ENCODE assay signal across 1 cellular context in the genomic region with DNA sequence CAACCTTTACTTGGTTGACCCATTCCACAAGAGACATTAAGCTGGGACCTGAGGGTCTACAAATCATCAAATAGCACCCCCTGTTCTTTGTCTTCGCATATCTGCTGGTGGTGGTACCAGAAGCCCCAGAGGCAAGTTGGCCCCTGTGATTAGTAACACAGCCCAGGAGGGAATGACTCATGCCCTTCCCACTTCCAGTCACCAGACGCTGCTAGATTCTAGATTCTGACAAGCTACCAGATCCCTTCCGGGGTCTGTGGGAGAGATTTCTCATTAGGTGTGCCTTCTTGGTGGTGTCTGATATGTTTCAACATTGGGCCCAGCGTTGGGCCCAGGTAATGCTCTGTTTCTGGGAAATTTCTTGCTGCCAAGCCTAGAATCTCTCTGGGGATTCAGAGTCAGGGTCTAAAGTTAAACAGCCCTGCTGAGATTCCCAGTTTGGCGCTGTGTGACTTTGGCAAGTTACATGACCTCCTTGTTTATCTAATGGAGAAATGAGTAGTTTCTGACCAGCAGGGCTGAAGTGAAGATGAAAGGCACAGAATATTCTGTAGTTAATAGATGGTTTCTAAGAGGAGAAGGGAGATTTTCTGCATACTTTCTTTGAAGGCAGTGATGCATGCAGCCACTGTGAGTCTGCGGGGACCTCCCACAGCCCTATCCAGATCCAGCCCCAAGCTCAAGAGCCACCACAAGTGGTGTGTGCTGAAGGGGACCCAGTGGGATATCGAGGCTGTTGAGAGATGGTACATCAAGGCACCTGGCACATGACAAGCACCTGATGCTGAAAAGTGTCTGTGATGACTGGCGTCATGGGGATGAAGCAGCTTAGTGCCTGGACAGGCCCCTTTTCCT.
TF ChIP-seq lines count a peak whose summit lies in the region.

No MANE protein-coding gene starts in this region.

TF ChIP-seq in HepG2, 621 proteins besides CTCF, POLR2A, EP300 and RAD21:
- TF ChIP-seq GATAD2A (CRISPR knock-in tag; IDR thresholded peaks at IDR 0.05) = peak; percentile 17; the same call in 1 of the 2 replicates
- no peak for TF ChIP-seq ZNF562 (CRISPR knock-in tag; IDR thresholded peaks at IDR 0.05; ENCODE audit: borderline replicate concordance)
- TF ChIP-seq FOSL2 (CRISPR knock-in tag; IDR thresholded peaks at IDR 0.05) = peak; percentile 88
- no peak for TF ChIP-seq FOXA1 (IDR thresholded peaks at IDR 0.05)
- 0 out of 2 replicates have a peak, but pooled peaks have one; percentile 38 for TF ChIP-seq FOXA1 (CRISPR knock-in tag; IDR thresholded peaks at IDR 0.05)
- TF ChIP-seq TAF15 (IDR thresholded peaks at IDR 0.05; ENCODE audit: low read depth, low read length, poor library complexity, severe bottlenecking) = no peak
- peak; percentile 17 for TF ChIP-seq XRCC5 (optimal IDR thresholded peaks at IDR 0.05; ENCODE audit: low read length)
- TF ChIP-seq ZNF317 (CRISPR knock-in tag; IDR thresholded peaks at IDR 0.05) = peak; percentile 36; the same call in 1 of the 2 replicates
- TF ChIP-seq, protein P1, sequence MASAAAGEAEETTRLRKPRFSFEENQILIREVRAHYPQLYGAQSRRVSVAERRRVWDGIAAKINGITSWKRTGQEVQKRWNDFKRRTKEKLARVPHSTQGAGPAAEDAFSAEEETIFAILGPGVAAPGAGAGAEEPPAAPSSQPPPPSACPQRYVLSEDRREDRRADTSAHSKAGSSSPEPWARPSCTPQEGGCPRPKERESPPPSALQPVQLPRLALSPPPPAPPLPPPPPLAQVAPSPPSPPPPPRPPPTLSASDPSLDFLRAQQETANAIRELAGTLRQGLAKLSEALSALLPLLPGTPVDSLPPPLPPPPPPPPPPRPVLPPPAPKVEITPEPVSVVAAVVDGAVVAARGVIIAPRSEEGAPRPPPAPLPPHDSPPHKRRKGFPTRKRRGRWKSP (CRISPR knock-in tag; IDR thresholded peaks at IDR 0.05) = 0 out of 2 replicates have a peak, but pooled peaks have one; percentile 21
- TF ChIP-seq, protein P2, sequence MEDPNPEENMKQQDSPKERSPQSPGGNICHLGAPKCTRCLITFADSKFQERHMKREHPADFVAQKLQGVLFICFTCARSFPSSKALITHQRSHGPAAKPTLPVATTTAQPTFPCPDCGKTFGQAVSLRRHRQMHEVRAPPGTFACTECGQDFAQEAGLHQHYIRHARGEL (CRISPR knock-in tag; IDR thresholded peaks at IDR 0.05) = 0 out of 2 replicates have a peak, but pooled peaks have one; percentile 42
- TF ChIP-seq CREM (IDR thresholded peaks at IDR 0.05) = no peak
- TF ChIP-seq CREM (CRISPR knock-in tag; IDR thresholded peaks at IDR 0.05) = no peak
- TF ChIP-seq ZSCAN9 (CRISPR knock-in tag; IDR thresholded peaks at IDR 0.05; ENCODE audit: borderline replicate concordance) = no peak
- TF ChIP-seq, protein P3, sequence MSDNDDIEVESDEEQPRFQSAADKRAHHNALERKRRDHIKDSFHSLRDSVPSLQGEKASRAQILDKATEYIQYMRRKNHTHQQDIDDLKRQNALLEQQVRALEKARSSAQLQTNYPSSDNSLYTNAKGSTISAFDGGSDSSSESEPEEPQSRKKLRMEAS (IDR thresholded peaks at IDR 0.05) = 0 out of 2 replicates have a peak, but pooled peaks have one; percentile 32
- TF ChIP-seq, protein P4, sequence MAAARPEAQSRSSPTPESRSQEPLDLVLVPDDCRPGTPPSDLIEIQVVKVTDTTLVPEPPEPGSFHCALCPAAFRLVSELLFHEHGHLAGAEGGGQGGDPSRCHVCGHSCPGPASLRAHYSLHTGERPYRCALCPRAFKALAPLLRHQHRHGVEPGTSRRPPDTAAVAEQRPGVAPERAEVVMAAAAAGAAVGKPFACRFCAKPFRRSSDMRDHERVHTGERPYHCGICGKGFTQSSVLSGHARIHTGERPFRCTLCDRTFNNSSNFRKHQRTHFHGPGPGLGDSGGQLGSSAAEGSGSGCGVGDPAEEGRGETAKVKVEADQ (CRISPR knock-in tag; IDR thresholded peaks at IDR 0.05; ENCODE audit: borderline replicate concordance) = no peak
- TF ChIP-seq, protein P5, sequence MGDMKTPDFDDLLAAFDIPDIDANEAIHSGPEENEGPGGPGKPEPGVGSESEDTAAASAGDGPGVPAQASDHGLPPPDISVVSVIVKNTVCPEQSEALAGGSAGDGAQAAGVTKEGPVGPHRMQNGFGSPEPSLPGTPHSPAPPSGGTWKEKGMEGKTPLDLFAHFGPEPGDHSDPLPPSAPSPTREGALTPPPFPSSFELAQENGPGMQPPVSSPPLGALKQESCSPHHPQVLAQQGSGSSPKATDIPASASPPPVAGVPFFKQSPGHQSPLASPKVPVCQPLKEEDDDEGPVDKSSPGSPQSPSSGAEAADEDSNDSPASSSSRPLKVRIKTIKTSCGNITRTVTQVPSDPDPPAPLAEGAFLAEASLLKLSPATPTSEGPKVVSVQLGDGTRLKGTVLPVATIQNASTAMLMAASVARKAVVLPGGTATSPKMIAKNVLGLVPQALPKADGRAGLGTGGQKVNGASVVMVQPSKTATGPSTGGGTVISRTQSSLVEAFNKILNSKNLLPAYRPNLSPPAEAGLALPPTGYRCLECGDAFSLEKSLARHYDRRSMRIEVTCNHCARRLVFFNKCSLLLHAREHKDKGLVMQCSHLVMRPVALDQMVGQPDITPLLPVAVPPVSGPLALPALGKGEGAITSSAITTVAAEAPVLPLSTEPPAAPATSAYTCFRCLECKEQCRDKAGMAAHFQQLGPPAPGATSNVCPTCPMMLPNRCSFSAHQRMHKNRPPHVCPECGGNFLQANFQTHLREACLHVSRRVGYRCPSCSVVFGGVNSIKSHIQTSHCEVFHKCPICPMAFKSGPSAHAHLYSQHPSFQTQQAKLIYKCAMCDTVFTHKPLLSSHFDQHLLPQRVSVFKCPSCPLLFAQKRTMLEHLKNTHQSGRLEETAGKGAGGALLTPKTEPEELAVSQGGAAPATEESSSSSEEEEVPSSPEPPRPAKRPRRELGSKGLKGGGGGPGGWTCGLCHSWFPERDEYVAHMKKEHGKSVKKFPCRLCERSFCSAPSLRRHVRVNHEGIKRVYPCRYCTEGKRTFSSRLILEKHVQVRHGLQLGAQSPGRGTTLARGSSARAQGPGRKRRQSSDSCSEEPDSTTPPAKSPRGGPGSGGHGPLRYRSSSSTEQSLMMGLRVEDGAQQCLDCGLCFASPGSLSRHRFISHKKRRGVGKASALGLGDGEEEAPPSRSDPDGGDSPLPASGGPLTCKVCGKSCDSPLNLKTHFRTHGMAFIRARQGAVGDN (CRISPR knock-in tag; IDR thresholded peaks at IDR 0.05) = 0 out of 2 replicates have a peak, but pooled peaks have one; percentile 33
- TF ChIP-seq ZNF180 (CRISPR knock-in tag; IDR thresholded peaks at IDR 0.05; ENCODE audit: borderline replicate concordance, low read depth) = no peak
- TF ChIP-seq BCL6 (CRISPR knock-in tag; IDR thresholded peaks at IDR 0.05) = 0 out of 2 replicates have a peak, but pooled peaks have one; percentile 8
- TF ChIP-seq, protein P6, sequence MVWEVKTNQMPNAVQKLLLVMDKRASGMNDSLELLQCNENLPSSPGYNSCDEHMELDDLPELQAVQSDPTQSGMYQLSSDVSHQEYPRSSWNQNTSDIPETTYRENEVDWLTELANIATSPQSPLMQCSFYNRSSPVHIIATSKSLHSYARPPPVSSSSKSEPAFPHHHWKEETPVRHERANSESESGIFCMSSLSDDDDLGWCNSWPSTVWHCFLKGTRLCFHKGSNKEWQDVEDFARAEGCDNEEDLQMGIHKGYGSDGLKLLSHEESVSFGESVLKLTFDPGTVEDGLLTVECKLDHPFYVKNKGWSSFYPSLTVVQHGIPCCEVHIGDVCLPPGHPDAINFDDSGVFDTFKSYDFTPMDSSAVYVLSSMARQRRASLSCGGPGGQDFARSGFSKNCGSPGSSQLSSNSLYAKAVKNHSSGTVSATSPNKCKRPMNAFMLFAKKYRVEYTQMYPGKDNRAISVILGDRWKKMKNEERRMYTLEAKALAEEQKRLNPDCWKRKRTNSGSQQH (CRISPR knock-in tag; IDR thresholded peaks at IDR 0.05; ENCODE audit: low read depth) = no peak
- peak; percentile 20; the same call in 1 of the 2 replicates for TF ChIP-seq SAP130 (CRISPR knock-in tag; IDR thresholded peaks at IDR 0.05; ENCODE audit: low read depth)
TF ChIP-seq in HepG2: peak in this region for 11.
